ENCODE assay signal across 18 cellular contexts in the genomic region with DNA sequence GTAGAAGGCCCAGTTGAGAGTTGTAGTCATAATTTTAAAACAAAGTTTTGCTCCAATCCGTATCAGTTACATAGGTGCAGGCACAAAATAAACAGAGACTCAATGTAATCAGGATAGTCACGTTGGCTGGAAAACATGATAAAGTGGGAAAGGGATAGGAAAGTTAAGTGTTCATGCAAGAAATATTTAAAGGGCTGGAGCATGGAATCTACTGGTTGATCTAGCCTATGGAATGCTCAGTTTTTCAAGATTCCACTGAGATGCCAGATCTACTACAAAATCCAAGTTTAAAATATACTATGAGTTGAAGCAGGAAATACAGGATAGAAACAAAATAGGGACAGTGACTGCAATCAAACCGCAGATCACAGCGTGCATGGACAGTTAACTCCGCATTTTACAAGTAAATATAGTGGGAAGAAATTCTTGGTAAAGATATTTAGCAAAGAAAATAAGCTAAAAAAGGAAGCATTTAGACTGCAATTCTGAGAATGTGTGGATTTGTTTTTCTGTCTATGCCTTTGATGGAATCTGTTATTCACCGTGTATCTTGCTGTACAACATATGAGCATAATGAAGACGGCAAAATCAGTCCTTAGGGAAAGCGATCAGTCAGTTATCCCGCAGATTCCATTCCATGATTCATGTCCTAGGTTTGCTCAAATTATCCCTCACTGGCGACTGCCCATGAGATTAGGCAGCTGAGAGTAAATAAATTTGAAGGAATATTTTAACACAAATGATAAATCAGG.
A peak's percentile ranks its signal among the peaks of the same experiment; 100 is the strongest.
DNase-seq lines count a peak whose midpoint lies in the region; ATAC-seq and TF ChIP-seq lines count a peak whose summit lies in the region.
"Had no signal": no experiment of that assay in that cellular context is flagged by ENCODE, and none has a peak within 500 bp of the region (broad histone marks: within the 10 kb centered on the region; RNA-seq: fewer than 3 reads in every experiment).

No MANE protein-coding gene starts in this region.

- DNase-seq in Daoy (ENCODE audit: low read depth) (peak; percentile 58), OCI-M1 (lab: John Stamatoyannopoulos, UW) (peak; percentile 18), choroid plexus epithelial cell (ENCODE audit: low read depth) (peak; percentile 38), skeletal muscle cell (ENCODE audit: low read depth) (peak; percentile 25), GOT3 (lab: John Stamatoyannopoulos, UW) (no peak), DMS114 treated with DMSO at 0.1 percent for 48 hours (lab: John Stamatoyannopoulos, UW; ENCODE audit: unreplicated experiment) (no peak)
- DNase-seq: CD4-positive, alpha-beta T cell; left colon; MM.1S; NCI-H2029 treated with DMSO at 0.1 percent for 48 hours; NCI-H526 treated with DMSO at 0.1 percent for 48 hours; RPMI8226; T-helper 1 cell had no signal

- TF ChIP-seq CTCF in choroid plexus epithelial cell (conservative IDR thresholded peaks at IDR 0.05; ENCODE audit: low read depth, low read length), result no peak

- ATAC-seq in HG02870 (IDR thresholded peaks at IDR 0.05; ENCODE audit: unreplicated experiment), result no peak
- ATAC-seq in HG03457 (IDR thresholded peaks at IDR 0.05; ENCODE audit: unreplicated experiment), result no peak
- ATAC-seq: GM23338, left colon, WTC11 had no signal

- H3K4me3 ChIP-seq in choroid plexus epithelial cell (ENCODE audit: low read depth, low read length) (no peak overlapping the region), skeletal muscle cell (ENCODE audit: low read depth, low read length) (no peak overlapping the region)
- H3K4me3 ChIP-seq: breast epithelium, GM23338 had no signal

Comparison
In these comparisons a context has a peak if more than half of its experiments do, and no peak if none do; other contexts are left out.
1. DNase-seq: peak in Daoy (single experiment), OCI-M1 (single experiment), choroid plexus epithelial cell (single experiment) and skeletal muscle cell (single experiment); none in GOT3 (single experiment) and DMS114 treated with DMSO at 0.1 percent for 48 hours (single experiment).